Comparison of ENCODE assay signal across 10 cellular contexts in the genomic region with DNA sequence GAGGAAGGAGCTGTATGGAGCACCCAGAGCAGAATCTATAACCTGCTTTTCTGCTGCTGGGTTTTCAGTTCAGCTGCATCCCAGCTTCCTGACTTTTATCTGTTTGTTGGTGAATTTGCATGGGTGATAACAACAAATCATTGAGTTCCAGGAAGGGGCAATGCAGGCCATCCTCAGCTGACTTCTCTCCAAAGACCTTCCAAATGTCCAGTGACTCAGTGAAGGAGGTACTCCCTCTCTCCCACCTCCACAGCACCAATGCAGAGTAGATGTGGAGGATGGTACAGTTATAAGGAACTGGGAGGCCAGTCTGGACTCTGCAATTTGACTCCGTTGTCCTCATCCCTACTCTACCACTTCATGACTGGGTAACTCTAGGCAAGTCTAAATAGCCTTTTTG. TPM values are rescaled to one million over a fixed set of nuclear protein-coding genes. Genes with fewer than 3 reads are reported as not detected.
A peak's percentile ranks its signal among the peaks of the same experiment; 100 is the strongest.
DNase-seq lines count a peak whose midpoint lies in the region; ATAC-seq, FAIRE-seq and TF ChIP-seq lines count a peak whose summit lies in the region.
"Had no signal": no experiment of that assay in that cellular context is flagged by ENCODE, and none has a peak within 500 bp of the region (broad histone marks: within the 10 kb centered on the region; RNA-seq: fewer than 3 reads in every experiment).

No MANE protein-coding gene starts in this region.

- ATAC-seq in activated T-cell treated with anti-CD3 and anti-CD28 coated beads, Interleukin-2, amount 50 U/mL, for 4 hours = no peak
- ATAC-seq in GM19351 (IDR thresholded peaks at IDR 0.05; ENCODE audit: unreplicated experiment) = no peak

- no peak overlapping the region for H3K4me3 ChIP-seq in thyroid gland (replicated peaks in 1 of 3)

- peaks cover 11 to 18% of the 10 kb centered on the region in 2 donors for H3K4me1 ChIP-seq in thyroid gland

- WGBS in thyroid gland, 2 donors = 92 to 100% methylated on average over 1 of the region's 1 CpG

- peaks cover 4% of the 10 kb centered on the region for H3K36me3 Mint-ChIP-seq in activated T-cell treated with anti-CD3 and anti-CD28 coated beads, Interleukin-2, amount 50 U/mL, for 4 hours (ENCODE audit: insufficient read depth)
- peaks cover 29% of the 10 kb centered on the region for H3K36me3 Mint-ChIP-seq in activated T-helper 2 cell treated with anti-CD3 and anti-CD28 coated beads, Interferon-gamma antibody, Interleukin-2, Interleukin-4, amounts not matched to agents 10 μg/mL and 5 μg/mL and 100 μg/mL, durations not matched to agents 14 hours and 24 hours and 36 hours (ENCODE audit: low read depth)

- H3K4me1 Mint-ChIP-seq in activated T-cell treated with anti-CD3 and anti-CD28 coated beads, Interleukin-2, amount 50 U/mL, for 4 hours (ENCODE audit: low read depth) = peaks cover 38% of the 10 kb centered on the region
- H3K4me1 Mint-ChIP-seq in activated T-helper 2 cell treated with anti-CD3 and anti-CD28 coated beads, Interferon-gamma antibody, Interleukin-2, Interleukin-4, amounts not matched to agents 10 μg/mL and 5 μg/mL and 100 μg/mL, durations not matched to agents 14 hours and 24 hours and 36 hours (ENCODE audit: low read depth) = peaks cover 41% of the 10 kb centered on the region

- no peak for TF ChIP-seq POLR2A in thyroid gland (IDR thresholded peaks at IDR 0.05)

- H3K27me3 ChIP-seq in thyroid gland = no peaks in the 10 kb centered on the region

- intact Hi-C loops in activated T-helper 2 cell treated with anti-CD3 and anti-CD28 coated beads, Interferon-gamma antibody, Interleukin-2, Interleukin-4, amounts not matched to agents 10 μg/mL and 5 μg/mL and 100 μg/mL, durations not matched to agents 14 hours and 24 hours and 36 hours (cut with micrococcal nuclease) = loop anchor here (1.0 to 10.0 kb wide), 9 partner anchors 111 to 1377 kb away; partner anchors contain the start of genes CTNNAL1, DNAJC25, ECPAS and TMEM245
- intact Hi-C loops in thyroid gland (cut with DNase I) = no loop called here

- H3K36me3 ChIP-seq in thyroid gland = no peaks in the 10 kb centered on the region

- H3K9me3 Mint-ChIP-seq in activated T-cell treated with anti-CD3 and anti-CD28 coated beads, Interleukin-2, amount 50 U/mL, for 4 hours = no peaks in the 10 kb centered on the region
- H3K9me3 Mint-ChIP-seq in activated T-helper 2 cell treated with anti-CD3 and anti-CD28 coated beads, Interferon-gamma antibody, Interleukin-2, Interleukin-4, amounts not matched to agents 10 μg/mL and 5 μg/mL and 100 μg/mL, durations not matched to agents 14 hours and 24 hours and 36 hours = no peaks in the 10 kb centered on the region

- H3K4me3 Mint-ChIP-seq in activated T-cell treated with anti-CD3 and anti-CD28 coated beads, Interleukin-2, amount 50 U/mL, for 4 hours = peak overlapping the region; percentile 93
- peak overlapping the region; percentile 95 for H3K4me3 Mint-ChIP-seq in activated T-helper 2 cell treated with anti-CD3 and anti-CD28 coated beads, Interferon-gamma antibody, Interleukin-2, Interleukin-4, amounts not matched to agents 10 μg/mL and 5 μg/mL and 100 μg/mL, durations not matched to agents 14 hours and 24 hours and 36 hours (ENCODE audit: low read depth)

- no peaks in the 10 kb centered on the region for H3K27me3 Mint-ChIP-seq in activated T-cell treated with anti-CD3 and anti-CD28 coated beads, Interleukin-2, amount 50 U/mL, for 4 hours (ENCODE audit: low read depth)
- H3K27me3 Mint-ChIP-seq in activated T-helper 2 cell treated with anti-CD3 and anti-CD28 coated beads, Interferon-gamma antibody, Interleukin-2, Interleukin-4, amounts not matched to agents 10 μg/mL and 5 μg/mL and 100 μg/mL, durations not matched to agents 14 hours and 24 hours and 36 hours (ENCODE audit: low read depth) = peaks cover 6% of the 10 kb centered on the region

- H3K27ac Mint-ChIP-seq in activated T-helper 2 cell treated with anti-CD3 and anti-CD28 coated beads, Interferon-gamma antibody, Interleukin-2, Interleukin-4, amounts not matched to agents 10 μg/mL and 5 μg/mL and 100 μg/mL, durations not matched to agents 14 hours and 24 hours and 36 hours = peak overlapping the region; percentile 76

- peak overlapping the region; percentile 94 to 95 (median 95) for H3K27ac ChIP-seq in thyroid gland

- no peak for DNase-seq in activated T-cell treated with anti-CD3 and anti-CD28 coated beads, Interleukin-2, amount 50 U/mL, for 4 hours
- DNase-seq in activated T-cell treated with anti-CD3 and anti-CD28 coated beads for 4 hours (no peak), kidney tubule cell (ENCODE audit: low spot score) (peak; percentile 20), thyroid gland (no peak), NCI-H2107 (lab: John Stamatoyannopoulos, UW) (no peak), frontal cortex (ENCODE audit: low spot score in 2 of 2) (no peak)
- no peak for DNase-seq in activated T-helper 2 cell treated with anti-CD3 and anti-CD28 coated beads, Interferon-gamma antibody, Interleukin-2, Interleukin-4, amounts not matched to agents 10 μg/mL and 5 μg/mL and 100 μg/mL, durations not matched to agents 14 hours and 24 hours and 36 hours (ENCODE audit: low spot score)
- DNase-seq: NCI-H1092 had no signal

- no peaks in the 10 kb centered on the region for H3K9me3 ChIP-seq in thyroid gland

- FAIRE-seq in frontal cortex (lab: Jason Lieb, UNC) = no peak

- TF ChIP-seq CTCF in thyroid gland (IDR thresholded peaks at IDR 0.05) = no peak

RNA-seq across cellular contexts. Expression of gene TXN, which starts 1.7 kb away (rescaled TPM):
- 100 to 1,000 TPM; 525 to 605 (median 551) TPM for total RNA-seq in activated T-cell treated with anti-CD3 and anti-CD28 coated beads, Interleukin-2, amount 50 U/mL, for 4 hours
- total RNA-seq in activated T-helper 2 cell treated with anti-CD3 and anti-CD28 coated beads, Interferon-gamma antibody, Interleukin-2, Interleukin-4, amounts not matched to agents 10 μg/mL and 5 μg/mL and 100 μg/mL, durations not matched to agents 14 hours and 24 hours and 36 hours = 539 and 551 TPM in 2 replicates
- total RNA-seq in thyroid gland (100 to 1,000 TPM; 148 to 252 (median 172) TPM), frontal cortex (175 TPM)

RNA-seq across cellular contexts. Expression of gene C9orf152, which starts 50.0 kb away (rescaled TPM):
- total RNA-seq in activated T-cell treated with anti-CD3 and anti-CD28 coated beads, Interleukin-2, amount 50 U/mL, for 4 hours = under 1 TPM in 1 of 3 donors, not detected in 2; 0.14 TPM
- not detected in 2 replicates for total RNA-seq in activated T-helper 2 cell treated with anti-CD3 and anti-CD28 coated beads, Interferon-gamma antibody, Interleukin-2, Interleukin-4, amounts not matched to agents 10 μg/mL and 5 μg/mL and 100 μg/mL, durations not matched to agents 14 hours and 24 hours and 36 hours
- total RNA-seq in thyroid gland (under 1 TPM in 2 of 4 donors, not detected in 2; 0.20 to 0.33 TPM), frontal cortex (not detected)
- total RNA-seq: SK-MEL-5 had no signal
